11 cellular contexts compared by ENCODE assay signal in genomic region chr4:122450847-122451246, GRCh38. TPM values are rescaled to one million over a fixed set of nuclear protein-coding genes. Genes with fewer than 3 reads are reported as not detected.
DNase-seq lines count a peak whose midpoint lies in the region; ATAC-seq, FAIRE-seq and TF ChIP-seq lines count a peak whose summit lies in the region.
"Had no signal": no experiment of that assay in that cellular context is flagged by ENCODE, and none has a peak within 500 bp of the region (broad histone marks: within the 10 kb centered on the region; RNA-seq: fewer than 3 reads in every experiment).

No MANE protein-coding gene starts in this region.

- TF ChIP-seq CTCF in GM12875 (IDR thresholded peaks at IDR 0.05; ENCODE audit: borderline replicate concordance, insufficient read depth, low read depth, low read length) (0 out of 2 replicates have a peak, but pooled peaks have one; percentile 20), GM12878 (IDR thresholded peaks at IDR 0.05 in 2 of 3, conservative IDR thresholded peaks at IDR 0.05 in 1 of 3; ENCODE audit: control insufficient read depth in 2 of 3, extremely low read depth in 1 of 3, insufficient read depth in 1 of 3, low read depth in 3 of 3, low read length in 3 of 3) (peak in 2 of 3 experiments; percentile 26 to 36; a peak in 3 of 6 replicates), dorsolateral prefrontal cortex (IDR thresholded peaks at IDR 0.05 in 54 of 56, conservative IDR thresholded peaks at IDR 0.05 in 2 of 56; ENCODE audit: low read depth in 1 of 56, partially characterized antibody in 56 of 56) (no peak)

- H3K9me3 ChIP-seq in NT2/D1 (ENCODE audit: insufficient read depth, low read length): no peaks in the 10 kb centered on the region
- no peaks in the 10 kb centered on the region for H3K9me3 ChIP-seq in GM12878 (replicated peaks; ENCODE audit: control insufficient read depth, insufficient read depth, low read length)
- H3K9me3 ChIP-seq: gastrocnemius medialis had no signal

- H3K36me3 ChIP-seq in NT2/D1 (ENCODE audit: insufficient read depth, insufficient read length, low read length) (no peaks in the 10 kb centered on the region), GM12878 (ENCODE audit: control insufficient read depth in 2 of 2, insufficient read depth in 2 of 2, low read length in 1 of 2) (no peaks in the 10 kb centered on the region)
- H3K36me3 ChIP-seq: gastrocnemius medialis had no signal

- BruUV-seq in GM12878 (replicated peaks; lab: Mats Ljungman, UMichigan): no TSS peak

- TF ChIP-seq RAD21 in GM12878 (IDR thresholded peaks at IDR 0.05; ENCODE audit: insufficient read depth, low read depth, low read length): no peak

- no peak overlapping the region for H3K27ac ChIP-seq in GM12878 (ENCODE audit: control insufficient read depth, insufficient read depth)
- H3K27ac ChIP-seq in dorsolateral prefrontal cortex: no peak overlapping the region
- H3K27ac ChIP-seq: gastrocnemius medialis had no signal

- RAD21 ChIA-PET in GM12878 (lab: Charles Lee; ENCODE audit: unreplicated experiment): no interaction called here

- FAIRE-seq in GM12878 (lab: Jason Lieb, UNC): no peak

- peak; percentile 55; the same call in 2 of the 3 replicates for ATAC-seq in GM12878
- ATAC-seq in HG02571 (IDR thresholded peaks at IDR 0.05; ENCODE audit: unreplicated experiment): no peak
- ATAC-seq in GM21825 (IDR thresholded peaks at IDR 0.05; ENCODE audit: unreplicated experiment): no peak
- ATAC-seq: gastrocnemius medialis had no signal

- CTCF ChIA-PET in GM12878 (lab: Yijun Ruan, JAX): no interaction called here

- H2AFZ ChIP-seq in GM12878 (ENCODE audit: control insufficient read depth, low read depth, low read length): no peak overlapping the region

- SMC1A ChIA-PET in GM12878 (lab: Charles Lee; ENCODE audit: uncharacterized antibody, unreplicated experiment): interaction anchor here (1.2 kb wide), 1 partner anchor 550 kb away, joined by 4 read pairs; no protein-coding TSS in a partner anchor

- no peak for TF ChIP-seq POLR2A in GM12878 (IDR thresholded peaks at IDR 0.05; ENCODE audit: low read depth, low read length)

- intact Hi-C loops in GM12878 (cut with micrococcal nuclease; ENCODE audit: unreplicated experiment) (loop anchor here (10.0 kb wide), 1 partner anchor 546 kb away; no protein-coding TSS in a partner anchor), dorsolateral prefrontal cortex (cut with DNase I) (no loop called here)

- in situ Hi-C loops in GM12878 (cut with MboI): no loop called here

- POLR2A ChIA-PET in GM12878 (lab: Charles Lee): no interaction called here

- no peaks in the 10 kb centered on the region for H3K4me1 ChIP-seq in NT2/D1 (ENCODE audit: insufficient read depth, insufficient read length)
- H3K4me1 ChIP-seq in GM12878 (ENCODE audit: control insufficient read depth, insufficient read depth, low read length): peaks cover 3% of the 10 kb centered on the region; the same call in 1 of the 2 replicates
- H3K4me1 ChIP-seq: gastrocnemius medialis had no signal

- H4K20me1 ChIP-seq in GM12878 (ENCODE audit: control insufficient read depth, insufficient read depth): no peaks in the 10 kb centered on the region

- TF ChIP-seq EP300 in GM12878 (IDR thresholded peaks at IDR 0.05; ENCODE audit: borderline replicate concordance in 1 of 2, control insufficient read depth in 1 of 2, low read depth in 2 of 2, low read length in 2 of 2): no peak

- H3K4me3 ChIP-seq in GM12875 (ENCODE audit: low read depth, low read length): no peak overlapping the region
- H3K4me3 ChIP-seq in NT2/D1 (ENCODE audit: insufficient read length, low read depth): no peak overlapping the region
- no peak overlapping the region for H3K4me3 ChIP-seq in GM12878
- no peak overlapping the region for H3K4me3 ChIP-seq in dorsolateral prefrontal cortex
- H3K4me3 ChIP-seq: gastrocnemius medialis had no signal

- H3K9ac ChIP-seq in NT2/D1 (ENCODE audit: insufficient read length, low read depth): no peak overlapping the region
- no peak overlapping the region for H3K9ac ChIP-seq in GM12878 (ENCODE audit: control insufficient read depth, insufficient read depth, low read length)

- H3K4me2 ChIP-seq in GM12878 (ENCODE audit: control insufficient read depth, insufficient read depth): no peak overlapping the region

- DNase-seq in NT2/D1 (ENCODE audit: low read depth, low spot score) (peak; percentile 42), GM12878 (ENCODE audit: low read depth, low spot score) (no peak), dorsolateral prefrontal cortex (no peak), NCI-H2081 treated with DMSO at 0.1 percent for 48 hours (lab: John Stamatoyannopoulos, UW) (no peak)
- peak; percentile 41 to 59 for DNase-seq in stimulated activated CD4-positive, alpha-beta T cell treated with anti-CD3 and anti-CD28 coated beads, Interleukin-1b, Interleukin-23, amount 100 ng/mL, for 4 hours (ENCODE audit: low read depth in 2 of 2)
- DNase-seq: gastrocnemius medialis, NCI-H1105 had no signal

- H3K27me3 ChIP-seq in NT2/D1 (ENCODE audit: insufficient read depth, insufficient read length): no peaks in the 10 kb centered on the region
- no peaks in the 10 kb centered on the region for H3K27me3 ChIP-seq in GM12878 (replicated peaks in 1 of 2; ENCODE audit: control insufficient read depth in 2 of 2, insufficient read depth in 2 of 2, low read length in 1 of 2)
- H3K27me3 ChIP-seq in dorsolateral prefrontal cortex: peaks cover 0 to 7% (median 0%) of the 10 kb centered on the region in 45 donors
- H3K27me3 ChIP-seq: gastrocnemius medialis had no signal

- no peaks in the 10 kb centered on the region for H3K79me2 ChIP-seq in GM12878 (ENCODE audit: control insufficient read depth, insufficient read depth, low read length)

TF ChIP-seq in GM12878, 131 proteins besides CTCF, POLR2A, EP300 and RAD21:
- no peak for TF ChIP-seq IRF3 (IDR thresholded peaks at IDR 0.05)
- no peak for TF ChIP-seq ASH2L (IDR thresholded peaks at IDR 0.05; ENCODE audit: borderline replicate concordance, low read depth)
- TF ChIP-seq MYB (IDR thresholded peaks at IDR 0.05; ENCODE audit: borderline replicate concordance, low read depth, low read length): no peak

RNA-seq across cellular contexts. Expression of gene IL2, which starts 5.7 kb away (rescaled TPM):
- not detected in 2 replicates for total RNA-seq in GM12878 (2013; cell fraction: nucleolus; rRNA removed)
- total RNA-seq in GM12878 (2014; rRNA removed): not detected in 2 replicates
- total RNA-seq in GM12878 (2014; rRNA removed; fragmentation: Illumina TruSeq; extraction: Trizol): not detected in 2 replicates
- 0.66 and 1.2 TPM in 2 replicates for total RNA-seq in GM12878 (2021)
- not detected for polyA plus RNA-seq in GM12878 (2011; ENCODE audit: low read depth)
- polyA plus RNA-seq in GM12878 (2011; rRNA removed): not detected in 2 replicates
- polyA plus RNA-seq in GM12878 (2011; cell fraction: cytosol; rRNA removed): not detected in 2 replicates
- not detected in 2 replicates for polyA plus RNA-seq in GM12878 (2011; cell fraction: nucleus; rRNA removed)
- not detected in 2 replicates for polyA plus RNA-seq in GM12878 (2012)
- not detected in 2 replicates for polyA plus RNA-seq in GM12878 (2014; fragmentation: Illumina TruSeq; extraction: Trizol)
- not detected for polyA plus RNA-seq in GM12878 (2014; fragmentation: Nextera tagmentation; extraction: Ambion mirVana)
- polyA plus RNA-seq in GM12878 (2014; rRNA removed): not detected in 2 replicates
- not detected for polyA plus RNA-seq in GM12878 (2016; fragmentation: Nextera tagmentation; extraction: Ambion mirVana)
- not detected in 2 replicates for polyA minus RNA-seq in GM12878 (2011; rRNA and poly(A)+ RNA removed)
- not detected in 2 replicates for polyA minus RNA-seq in GM12878 (2011; cell fraction: cytosol; rRNA and poly(A)+ RNA removed)
- polyA minus RNA-seq in GM12878 (2011; cell fraction: nucleus; rRNA and poly(A)+ RNA removed): not detected in 2 replicates
- under 1 TPM in 1 of 120 experiments, not detected in 119; 0.40 TPM for total RNA-seq in dorsolateral prefrontal cortex
- total RNA-seq: gastrocnemius medialis, subcutaneous adipose tissue had no signal

Comparison
In these comparisons a context has a peak if more than half of its experiments do, and no peak if none do; other contexts are left out.
1. CTCF ChIP-seq: peak in GM12875 (single experiment) and GM12878 (2 of 3); none in dorsolateral prefrontal cortex (0 of 56).
2. DNase-seq: peak in NT2/D1 (single experiment) and stimulated activated CD4-positive, alpha-beta T cell treated with anti-CD3 and anti-CD28 coated beads, Interleukin-1b, Interleukin-23, amount 100 ng/mL, for 4 hours (2 of 2); none in GM12878 (single experiment), dorsolateral prefrontal cortex (0 of 10) and NCI-H2081 treated with DMSO at 0.1 percent for 48 hours (single experiment).